In genomic region chr1:114458208-114458777, GRCh38 we compare ENCODE assay signal across 10 cellular contexts. TPM values are rescaled to one million over a fixed set of nuclear protein-coding genes. Genes with fewer than 3 reads are reported as not detected.
DNase-seq lines count a peak whose midpoint lies in the region; ATAC-seq lines count a peak whose summit lies in the region.
"Had no signal": no experiment of that assay in that cellular context is flagged by ENCODE, and none has a peak within 500 bp of the region (broad histone marks: within the 10 kb centered on the region; RNA-seq: fewer than 3 reads in every experiment).

No MANE protein-coding gene starts in this region.

- H3K14ac ChIP-seq in trophoblast cell (ENCODE audit: low read length), result no peak overlapping the region

- no peak overlapping the region for H3K4ac ChIP-seq in trophoblast cell (ENCODE audit: low read depth, low read length)

- no peak overlapping the region for H2AK5ac ChIP-seq in trophoblast cell (ENCODE audit: low read length)

- no peak overlapping the region for H3K18ac ChIP-seq in trophoblast cell (ENCODE audit: low read length)

- no peaks in the 10 kb centered on the region for H3K9me3 ChIP-seq in trophoblast cell (ENCODE audit: insufficient read depth, low read depth, low read length)
- H3K9me3 ChIP-seq: body of pancreas had no signal

- H3K23ac ChIP-seq in trophoblast cell (ENCODE audit: low read length), result no peak overlapping the region

- no peak overlapping the region for H2BK120ac ChIP-seq in trophoblast cell (ENCODE audit: insufficient read depth, low read length, poor library complexity)

- no peak overlapping the region for H2BK5ac ChIP-seq in trophoblast cell (ENCODE audit: low read depth, low read length, poor library complexity)

- no peak overlapping the region for H3K4me3 ChIP-seq in trophoblast cell (ENCODE audit: low read depth, low read length)
- H3K4me3 ChIP-seq: body of pancreas had no signal

- peak overlapping the region; percentile 59 for H3K27ac ChIP-seq in trophoblast cell (ENCODE audit: low read depth, low read length)
- H3K27ac ChIP-seq: 22Rv1 had no signal

- no peaks in the 10 kb centered on the region for H3K79me2 ChIP-seq in trophoblast cell (ENCODE audit: control insufficient read depth, insufficient read depth, low read length, poor library complexity)

- ATAC-seq in HG02623 (IDR thresholded peaks at IDR 0.05; ENCODE audit: unreplicated experiment), result no peak
- ATAC-seq: body of pancreas had no signal

- no peak overlapping the region for H2AFZ ChIP-seq in trophoblast cell (ENCODE audit: insufficient read depth, low read length, poor library complexity)

- H4K91ac ChIP-seq in trophoblast cell (ENCODE audit: low read depth, low read length), result no peak overlapping the region

- H3K79me1 ChIP-seq in trophoblast cell (ENCODE audit: low read length), result no peaks in the 10 kb centered on the region

- H3K9ac ChIP-seq in trophoblast cell (ENCODE audit: low read length), result no peak overlapping the region

- H3K36me3 ChIP-seq in trophoblast cell (ENCODE audit: control insufficient read depth in 1 of 2, insufficient read depth in 2 of 2, low read length in 2 of 2), result peaks cover 8 to 17% of the 10 kb centered on the region in 2 experiments

- H3K4me2 ChIP-seq in trophoblast cell (ENCODE audit: low read length), result no peak overlapping the region

- no peak overlapping the region for H4K12ac ChIP-seq in trophoblast cell (ENCODE audit: low read depth, low read length)

- no peak overlapping the region for H4K8ac ChIP-seq in trophoblast cell (ENCODE audit: low read depth, low read length)

- no peak overlapping the region for H2BK12ac ChIP-seq in trophoblast cell (ENCODE audit: low read length)

- peak; percentile 5 for DNase-seq in DMS53 (lab: John Stamatoyannopoulos, UW)
- no peak for DNase-seq in DMS53 treated with DMSO at 0.1 percent for 48 hours (lab: John Stamatoyannopoulos, UW; ENCODE audit: unreplicated experiment)
- peak; percentile 88 for DNase-seq in OCI-M1 (lab: John Stamatoyannopoulos, UW)
- peak; percentile 33 for DNase-seq in dedifferentiated amniotic fluid mesenchymal stem cell (ENCODE audit: extremely low spot score)
- peak; percentile 88 to 96 for DNase-seq in trophoblast cell
- no peak for DNase-seq in activated effector memory CD4-positive, alpha-beta T cell treated with Interleukin-2 at 50 U/mL for 16 hours
- no peak for DNase-seq in NCI-H510A (lab: John Stamatoyannopoulos, UW)
- DNase-seq: body of pancreas had no signal

- no peaks in the 10 kb centered on the region for H3K27me3 ChIP-seq in trophoblast cell (ENCODE audit: insufficient read depth, low read length)
- H3K27me3 ChIP-seq: body of pancreas had no signal

- no peaks in the 10 kb centered on the region for H3K4me1 ChIP-seq in trophoblast cell (ENCODE audit: control insufficient read depth in 1 of 2, insufficient read depth in 2 of 2, low read length in 2 of 2)

RNA-seq across cellular contexts. Expression of gene TRIM33, which starts 52.7 kb away (rescaled TPM):
- 110 and 120 TPM in 2 replicates for polyA plus RNA-seq in trophoblast cell (2013)

Comparison
In these comparisons a context has a peak if more than half of its experiments do, and no peak if none do; other contexts are left out.
1. DNase-seq: peak in DMS53 (single experiment), OCI-M1 (single experiment), dedifferentiated amniotic fluid mesenchymal stem cell (single experiment) and trophoblast cell (2 of 2); none in DMS53 treated with DMSO at 0.1 percent for 48 hours (single experiment), activated effector memory CD4-positive, alpha-beta T cell treated with Interleukin-2 at 50 U/mL for 16 hours (single experiment) and NCI-H510A (single experiment).